Comparison of ENCODE assay signal across 31 cellular contexts in genomic region chr11:69369210-69369609, GRCh38.
"Had no signal": no experiment of that assay in that cellular context is flagged by ENCODE, and none has a peak within 500 bp of the region (broad histone marks: within the 10 kb centered on the region; RNA-seq: fewer than 3 reads in every experiment).

No MANE protein-coding gene starts in this region.

- H3K4me1 ChIP-seq: esophagus muscularis mucosa, foreskin keratinocyte, gastroesophageal sphincter, parathyroid adenoma, prostate gland, right atrium auricular region, uterus had no signal

- H3K4me2 ChIP-seq: hepatocyte, smooth muscle cell had no signal

- H3K9me3 ChIP-seq: colonic mucosa, gastroesophageal sphincter, mucosa of descending colon, neutrophil, prostate gland, right atrium auricular region, thoracic aorta, uterus had no signal

- H3K4me1 Mint-ChIP-seq: mesothelial cell of epicardium; neural crest cell; stimulated activated effector memory CD8-positive, alpha-beta T cell treated with anti-CD3 and anti-CD28 coated beads, Interleukin-12 subunit alpha, Interleukin-12 subunit beta, amount 100 ng/mL, for 72 hours had no signal

- H3K79me2 ChIP-seq: hepatocyte, parathyroid adenoma had no signal

- H3K27me3 ChIP-seq: colonic mucosa, esophagus muscularis mucosa, foreskin keratinocyte, heart left ventricle, hepatocyte, left lung, neutrophil, right atrium auricular region, tibial nerve, upper lobe of left lung, uterus had no signal

- H2AFZ ChIP-seq: hepatocyte, parathyroid adenoma had no signal

- H3K36me3 Mint-ChIP-seq: natural killer cell treated with Interleukin-12 subunit alpha and Interleukin-12 subunit beta and Interleukin-15 and Interleukin-18, amount 100 ng/mL, for 72 hours; stimulated activated effector memory CD8-positive, alpha-beta T cell treated with anti-CD3 and anti-CD28 coated beads, Interleukin-12 subunit alpha, Interleukin-12 subunit beta, amount 100 ng/mL, for 72 hours had no signal

- H3K4me3 ChIP-seq: colonic mucosa, esophagus muscularis mucosa, gastroesophageal sphincter, heart left ventricle, hepatocyte, left lung, mucosa of descending colon, prostate gland, right atrium auricular region, smooth muscle cell, thoracic aorta, tibial nerve, upper lobe of left lung, uterus had no signal

- H3K4me3 Mint-ChIP-seq: dendritic cell treated with granulocyte-macrophage colony-stimulating factor and Interleukin-4, amounts not matched to agents 40 ng/mL and 50 ng/mL, for 4 days; mesothelial cell of epicardium; naive B cell; natural killer cell treated with Interleukin-12 subunit alpha and Interleukin-12 subunit beta and Interleukin-15 and Interleukin-18, amount 100 ng/mL, for 72 hours; neural crest cell; stimulated activated effector memory CD8-positive, alpha-beta T cell treated with anti-CD3 and anti-CD28 coated beads, Interleukin-12 subunit alpha, Interleukin-12 subunit beta, amount 100 ng/mL, for 72 hours had no signal

- H3K36me3 ChIP-seq: colonic mucosa, esophagus muscularis mucosa, gastroesophageal sphincter, heart left ventricle, left lung, neutrophil, prostate gland, right atrium auricular region, thoracic aorta, tibial nerve, upper lobe of left lung, uterus had no signal

- H3K9me3 Mint-ChIP-seq: natural killer cell treated with Interleukin-12 subunit alpha and Interleukin-12 subunit beta and Interleukin-15 and Interleukin-18, amount 100 ng/mL, for 72 hours; stimulated activated effector memory CD8-positive, alpha-beta T cell treated with anti-CD3 and anti-CD28 coated beads, Interleukin-12 subunit alpha, Interleukin-12 subunit beta, amount 100 ng/mL, for 72 hours had no signal

- H3K27ac ChIP-seq: colonic mucosa, esophagus muscularis mucosa, foreskin keratinocyte, gastroesophageal sphincter, heart left ventricle, hepatocyte, left lung, neutrophil, parathyroid adenoma, prostate gland, right atrium auricular region, thoracic aorta, tibial nerve, upper lobe of left lung, uterus had no signal

- ATAC-seq: gastroesophageal sphincter; heart left ventricle; natural killer cell treated with Interleukin-12 subunit alpha and Interleukin-12 subunit beta and Interleukin-15 and Interleukin-18, amount 100 ng/mL, for 72 hours; sciatic nerve; stimulated activated effector memory CD8-positive, alpha-beta T cell treated with anti-CD3 and anti-CD28 coated beads, Interleukin-12 subunit alpha, Interleukin-12 subunit beta, amount 100 ng/mL, for 72 hours had no signal

- H3K27ac Mint-ChIP-seq: dendritic cell treated with granulocyte-macrophage colony-stimulating factor and Interleukin-4, amounts not matched to agents 40 ng/mL and 50 ng/mL, for 4 days; mesothelial cell of epicardium; natural killer cell treated with Interleukin-12 subunit alpha and Interleukin-12 subunit beta and Interleukin-15 and Interleukin-18, amount 100 ng/mL, for 72 hours; stimulated activated effector memory CD8-positive, alpha-beta T cell treated with anti-CD3 and anti-CD28 coated beads, Interleukin-12 subunit alpha, Interleukin-12 subunit beta, amount 100 ng/mL, for 72 hours had no signal

- H3K9ac ChIP-seq: parathyroid adenoma had no signal

- DNase-seq: colonic mucosa; effector CD8-positive, alpha-beta T cell; heart left ventricle; kidney; left lung; mesenchymal stem cell; naive B cell; stimulated activated CD4-positive, alpha-beta T cell treated with anti-CD3 and anti-CD28 coated beads, Interleukin-12 subunit alpha, Interleukin-12 subunit beta, amount 100 ng/mL, for 4 hours; stimulated activated CD4-positive, alpha-beta T cell treated with anti-CD3 and anti-CD28 coated beads, Interleukin-1b, Interleukin-23, amount 100 ng/mL, for 48 hours; stimulated activated CD4-positive, alpha-beta T cell treated with anti-CD3 and anti-CD28 coated beads, Interleukin-4, amount 100 ng/mL, for 1 hour; stimulated activated naive CD4-positive, alpha-beta T cell treated with Interleukin-2 at 50 U/mL for 16 hours; uterus had no signal
